Comparison of ENCODE assay signal across 19 cellular contexts in genomic region chr1:54459140-54459539, GRCh38. TPM values are rescaled to one million over a fixed set of nuclear protein-coding genes. Genes with fewer than 3 reads are reported as not detected.
DNase-seq lines count a peak whose midpoint lies in the region; ATAC-seq and TF ChIP-seq lines count a peak whose summit lies in the region.
"Had no signal": no experiment of that assay in that cellular context is flagged by ENCODE, and none has a peak within 500 bp of the region (broad histone marks: within the 10 kb centered on the region; RNA-seq: fewer than 3 reads in every experiment).

No MANE protein-coding gene starts in this region.

- peaks cover 4% of the 10 kb centered on the region; the same call in 1 of the 2 replicates for H3F3A ChIP-seq in GM23338 (replicated peaks; ENCODE audit: low read depth)

- no peaks in the 10 kb centered on the region for H3K36me3 Mint-ChIP-seq in activated CD4-positive, alpha-beta T cell treated with anti-CD3 and anti-CD28 coated beads, Interleukin-2, amount 10 ng/mL, durations not matched to agents 7 days and 5 days (ENCODE audit: low read depth)
- H3K36me3 Mint-ChIP-seq in GM23338 (ENCODE audit: low read depth) (no peaks in the 10 kb centered on the region), nephron progenitor cell (ENCODE audit: low read depth) (no peaks in the 10 kb centered on the region)
- H3K36me3 Mint-ChIP-seq in activated T-helper 17 cell treated with anti-CD3 and anti-CD28 coated beads, Interleukin-2, amount 50 U/mL, for 72 hours (ENCODE audit: low read depth) = no peaks in the 10 kb centered on the region
- no peaks in the 10 kb centered on the region for H3K36me3 Mint-ChIP-seq in stimulated activated memory B cell treated with anti-CD40 and anti-IgM and Interleukin-4, amounts not matched to agents 10 μg/mL and 1 μg/mL and 100 μg/mL, for 72 hours

- H3K27me3 Mint-ChIP-seq in activated CD4-positive, alpha-beta T cell treated with anti-CD3 and anti-CD28 coated beads, Interleukin-2, amount 10 ng/mL, durations not matched to agents 7 days and 5 days = no peaks in the 10 kb centered on the region
- H3K27me3 Mint-ChIP-seq in GM23338 (ENCODE audit: insufficient read depth, low read depth, poor library complexity) = peaks cover 25% of the 10 kb centered on the region
- no peaks in the 10 kb centered on the region for H3K27me3 Mint-ChIP-seq in activated T-helper 17 cell treated with anti-CD3 and anti-CD28 coated beads, Interleukin-2, amount 50 U/mL, for 72 hours
- peaks cover 8% of the 10 kb centered on the region for H3K27me3 Mint-ChIP-seq in nephron progenitor cell (ENCODE audit: low read depth, poor library complexity)
- H3K27me3 Mint-ChIP-seq in stimulated activated memory B cell treated with anti-CD40 and anti-IgM and Interleukin-4, amounts not matched to agents 10 μg/mL and 1 μg/mL and 100 μg/mL, for 72 hours = peaks cover 33% of the 10 kb centered on the region

- peaks cover 38% of the 10 kb centered on the region for H3K4me1 ChIP-seq in GM23338 (ENCODE audit: insufficient read depth)
- H3K4me1 ChIP-seq: Caco-2, SJSA1 had no signal

- peaks cover 33% of the 10 kb centered on the region for H3K4me1 Mint-ChIP-seq in activated CD4-positive, alpha-beta T cell treated with anti-CD3 and anti-CD28 coated beads, Interleukin-2, amount 10 ng/mL, durations not matched to agents 7 days and 5 days
- H3K4me1 Mint-ChIP-seq in GM23338 = peaks cover 55% of the 10 kb centered on the region
- peaks cover 23% of the 10 kb centered on the region for H3K4me1 Mint-ChIP-seq in activated T-helper 17 cell treated with anti-CD3 and anti-CD28 coated beads, Interleukin-2, amount 50 U/mL, for 72 hours
- H3K4me1 Mint-ChIP-seq in nephron progenitor cell = peaks cover 71% of the 10 kb centered on the region
- H3K4me1 Mint-ChIP-seq in stimulated activated memory B cell treated with anti-CD40 and anti-IgM and Interleukin-4, amounts not matched to agents 10 μg/mL and 1 μg/mL and 100 μg/mL, for 72 hours = no peaks in the 10 kb centered on the region

- DNase-seq in activated CD4-positive, alpha-beta T cell treated with anti-CD3 and anti-CD28 coated beads, Interleukin-2, amount 10 ng/mL, durations not matched to agents 7 days and 5 days = no peak
- DNase-seq in activated CD4-positive, alpha-beta T cell treated with anti-CD3 and anti-CD28 coated beads, Interleukin-2, amount 50 U/mL, for 48 hours = no peak
- DNase-seq in GM23338 (ENCODE audit: low spot score) (no peak), nephron progenitor cell (no peak), erythroblast (lab: John Stamatoyannopoulos, UW) (no peak), kidney tubule cell (ENCODE audit: low spot score) (no peak)
- DNase-seq: ACHN; activated effector memory CD4-positive, alpha-beta T cell treated with Interleukin-2 at 50 U/mL for 16 hours; brain microvascular endothelial cell; Caco-2; dermis blood vessel endothelial cell; esophagus squamous epithelium; Kasumi-1; OCI-M1 had no signal

- CTCF ChIA-PET in activated CD4-positive, alpha-beta T cell treated with anti-CD3 and anti-CD28 coated beads, Interleukin-2, amount 10 ng/mL, durations not matched to agents 7 days and 5 days (lab: Charles Lee) = interaction anchor here (1.0 kb wide), 1 partner anchor 29 kb away, joined by 3 read pairs; no protein-coding TSS in a partner anchor

- peaks cover under 1% of the 10 kb centered on the region; the same call in 1 of the 2 replicates for H3K9me2 ChIP-seq in GM23338 (ENCODE audit: insufficient read depth)

- H2AFZ ChIP-seq in GM23338 = peak overlapping the region; percentile 83; the same call in 1 of the 2 replicates

- peak overlapping the region; percentile 16 for H3K27ac Mint-ChIP-seq in activated CD4-positive, alpha-beta T cell treated with anti-CD3 and anti-CD28 coated beads, Interleukin-2, amount 10 ng/mL, durations not matched to agents 7 days and 5 days
- H3K27ac Mint-ChIP-seq in GM23338 (no peak overlapping the region), nephron progenitor cell (peak overlapping the region; percentile 70)
- peak overlapping the region; percentile 13 for H3K27ac Mint-ChIP-seq in activated T-helper 17 cell treated with anti-CD3 and anti-CD28 coated beads, Interleukin-2, amount 50 U/mL, for 72 hours
- H3K27ac Mint-ChIP-seq in stimulated activated memory B cell treated with anti-CD40 and anti-IgM and Interleukin-4, amounts not matched to agents 10 μg/mL and 1 μg/mL and 100 μg/mL, for 72 hours = no peak overlapping the region

- H3K4me3 ChIP-seq in GM23338 = no peak overlapping the region
- H3K4me3 ChIP-seq: esophagus squamous epithelium, lung, SJSA1, vagina had no signal

- POLR2A ChIA-PET in activated CD4-positive, alpha-beta T cell treated with anti-CD3 and anti-CD28 coated beads, Interleukin-2, amount 10 ng/mL, durations not matched to agents 7 days and 5 days (lab: Charles Lee) = no interaction called here

- no peak for TF ChIP-seq CTCF in GM23338 (conservative IDR thresholded peaks at IDR 0.05; ENCODE audit: low read depth in 2 of 2)
- no peak for TF ChIP-seq CTCF in nephron progenitor cell (IDR thresholded peaks at IDR 0.05)

- TF ChIP-seq POLR2A in erythroblast (IDR thresholded peaks at IDR 0.05; ENCODE audit: low read length) = no peak

- no peaks in the 10 kb centered on the region for H4K20me1 ChIP-seq in GM23338 (replicated peaks; ENCODE audit: insufficient read depth)

- 0 out of 2 replicates have a peak overlapping the region, but pooled peaks have one; percentile 20 for H3K4me2 ChIP-seq in GM23338

- no peak overlapping the region for H3K27ac ChIP-seq in GM23338 (ENCODE audit: low read depth)
- H3K27ac ChIP-seq: brain microvascular endothelial cell, esophagus squamous epithelium, SJSA1, vagina had no signal

- H3K27me3 ChIP-seq in GM23338 (ENCODE audit: insufficient read depth) = no peaks in the 10 kb centered on the region
- H3K27me3 ChIP-seq: brain microvascular endothelial cell, SJSA1, vagina had no signal

- H3K79me2 ChIP-seq in GM23338 (replicated peaks; ENCODE audit: insufficient read depth) = no peaks in the 10 kb centered on the region

- ATAC-seq in GM23338 = no peak
- no peak for ATAC-seq in activated T-helper 17 cell treated with anti-CD3 and anti-CD28 coated beads, Interleukin-2, amount 50 U/mL, for 72 hours (replicated peaks)
- ATAC-seq in stimulated activated memory B cell treated with anti-CD40 and anti-IgM and Interleukin-4, amounts not matched to agents 10 μg/mL and 1 μg/mL and 100 μg/mL, for 72 hours = no peak

- no peaks in the 10 kb centered on the region for H3K36me3 ChIP-seq in GM23338 (ENCODE audit: insufficient read depth)
- H3K36me3 ChIP-seq: brain microvascular endothelial cell, esophagus squamous epithelium, SJSA1, vagina had no signal

- H3K4me3 Mint-ChIP-seq in activated CD4-positive, alpha-beta T cell treated with anti-CD3 and anti-CD28 coated beads, Interleukin-2, amount 10 ng/mL, durations not matched to agents 7 days and 5 days = no peak overlapping the region
- H3K4me3 Mint-ChIP-seq in GM23338 (no peak overlapping the region), nephron progenitor cell (peak overlapping the region; percentile 6)
- no peak overlapping the region for H3K4me3 Mint-ChIP-seq in activated T-helper 17 cell treated with anti-CD3 and anti-CD28 coated beads, Interleukin-2, amount 50 U/mL, for 72 hours
- no peak overlapping the region for H3K4me3 Mint-ChIP-seq in stimulated activated memory B cell treated with anti-CD40 and anti-IgM and Interleukin-4, amounts not matched to agents 10 μg/mL and 1 μg/mL and 100 μg/mL, for 72 hours

- peaks cover 3% of the 10 kb centered on the region for H3K9me3 Mint-ChIP-seq in activated CD4-positive, alpha-beta T cell treated with anti-CD3 and anti-CD28 coated beads, Interleukin-2, amount 10 ng/mL, durations not matched to agents 7 days and 5 days
- H3K9me3 Mint-ChIP-seq in GM23338 = no peaks in the 10 kb centered on the region
- no peaks in the 10 kb centered on the region for H3K9me3 Mint-ChIP-seq in activated T-helper 17 cell treated with anti-CD3 and anti-CD28 coated beads, Interleukin-2, amount 50 U/mL, for 72 hours
- no peaks in the 10 kb centered on the region for H3K9me3 Mint-ChIP-seq in nephron progenitor cell
- peaks cover 4% of the 10 kb centered on the region for H3K9me3 Mint-ChIP-seq in stimulated activated memory B cell treated with anti-CD40 and anti-IgM and Interleukin-4, amounts not matched to agents 10 μg/mL and 1 μg/mL and 100 μg/mL, for 72 hours

TF ChIP-seq in GM23338, 12 proteins besides CTCF, POLR2A, EP300 and RAD21 (continues in another document):
- TF ChIP-seq EZH2phosphoT487 (IDR thresholded peaks at IDR 0.05; ENCODE audit: unreplicated experiment) = no peak

RNA-seq across cellular contexts. Expression of gene SSBP3, which starts 52.9 kb away (rescaled TPM):
- total RNA-seq in activated CD4-positive, alpha-beta T cell treated with anti-CD3 and anti-CD28 coated beads, Interleukin-2, amount 10 ng/mL, durations not matched to agents 7 days and 5 days = 100 to 1,000 TPM in 1 of 2 experiments, 10 to 100 TPM in 1; 93.4 to 127 TPM
- 47.4 and 59.5 TPM in 2 replicates for total RNA-seq in GM23338 (2014; rRNA removed; shearing (Covaris generic))
- 68.6 and 82.3 TPM in 2 replicates for polyA plus RNA-seq in GM23338 (2016; fragmentation: Nextera tagmentation; extraction: Ambion mirVana)
- total RNA-seq in activated T-helper 17 cell treated with anti-CD3 and anti-CD28 coated beads, Interleukin-2, amount 50 U/mL, for 72 hours = 10 to 100 TPM; 40.3 to 56.3 TPM

Comparison
In these comparisons a context has a peak if more than half of its experiments do, and no peak if none do; other contexts are left out.
1. H3K27ac Mint-ChIP-seq: peak in activated CD4-positive, alpha-beta T cell treated with anti-CD3 and anti-CD28 coated beads, Interleukin-2, amount 10 ng/mL, durations not matched to agents 7 days and 5 days (single experiment), activated T-helper 17 cell treated with anti-CD3 and anti-CD28 coated beads, Interleukin-2, amount 50 U/mL, for 72 hours (single experiment) and nephron progenitor cell (single experiment); none in GM23338 (single experiment) and stimulated activated memory B cell treated with anti-CD40 and anti-IgM and Interleukin-4, amounts not matched to agents 10 μg/mL and 1 μg/mL and 100 μg/mL, for 72 hours (single experiment).